10 cellular contexts compared by ENCODE assay signal in the genomic region with DNA sequence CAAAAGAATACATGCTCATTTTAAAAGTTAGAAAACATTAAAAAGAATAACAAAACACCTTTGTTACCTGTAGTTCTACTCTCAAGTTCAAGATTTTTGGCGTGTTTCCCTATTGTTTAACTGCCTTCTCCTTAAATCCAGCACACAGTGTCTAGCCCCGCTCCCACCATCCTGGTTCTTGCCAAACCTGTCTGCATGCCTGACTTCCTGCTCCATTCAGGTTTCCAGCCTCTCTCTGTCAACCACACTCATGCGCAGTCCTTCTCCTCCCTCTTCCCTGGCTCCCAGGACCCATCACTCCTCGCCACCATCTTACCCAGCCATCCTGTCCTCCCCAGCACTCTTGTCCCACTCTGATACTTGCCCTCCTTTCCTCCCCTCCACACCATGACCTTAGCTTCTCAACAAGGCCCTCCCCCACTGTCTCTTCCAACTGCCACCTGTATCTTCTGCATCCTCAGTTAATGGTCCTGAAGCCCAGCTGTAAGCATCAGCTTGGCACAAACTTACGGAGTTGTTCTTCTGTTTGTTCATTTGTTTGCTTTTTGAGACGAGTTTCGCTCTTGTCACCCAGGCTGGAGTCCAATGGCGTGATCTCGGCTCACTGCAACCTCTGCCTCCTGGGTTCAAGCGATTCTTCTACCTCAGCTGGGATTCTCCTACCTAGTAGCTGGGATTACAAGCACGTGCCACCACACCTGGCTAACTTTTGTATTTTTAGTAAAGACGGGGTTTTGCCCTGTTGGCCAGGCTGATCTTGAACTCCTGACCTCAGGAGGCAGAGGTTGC. TPM values are rescaled to one million over a fixed set of nuclear protein-coding genes. Genes with fewer than 3 reads are reported as not detected.
A peak's percentile ranks its signal among the peaks of the same experiment; 100 is the strongest.
DNase-seq lines count a peak whose midpoint lies in the region; ATAC-seq and TF ChIP-seq lines count a peak whose summit lies in the region.
"Had no signal": no experiment of that assay in that cellular context is flagged by ENCODE, and none has a peak within 500 bp of the region (broad histone marks: within the 10 kb centered on the region; RNA-seq: fewer than 3 reads in every experiment).

No MANE protein-coding gene starts in this region.

- no peak for TF ChIP-seq POLR2A in Peyer's patch (IDR thresholded peaks at IDR 0.05)

- H3K27ac ChIP-seq in BLaER1 = 0 out of 2 replicates have a peak overlapping the region, but pooled peaks have one; percentile 35
- peak overlapping the region; percentile 29 for H3K27ac ChIP-seq in colonic mucosa
- H3K27ac ChIP-seq in mucosa of rectum (ENCODE audit: low read depth in 2 of 2, low read length in 2 of 2) = peak overlapping the region; percentile 66 to 71
- H3K27ac ChIP-seq in Peyer's patch = peak overlapping the region in 1 of 4 donors; percentile 23

- peaks cover 82% of the 10 kb centered on the region for H3K4me1 ChIP-seq in BLaER1
- peaks cover 12% of the 10 kb centered on the region for H3K4me1 ChIP-seq in colonic mucosa
- H3K4me1 ChIP-seq in mucosa of rectum (ENCODE audit: control insufficient read depth in 2 of 2, insufficient read depth in 2 of 2, low read length in 2 of 2) = peaks cover 22 to 44% of the 10 kb centered on the region in 2 donors
- peaks cover 0 to 13% (median 3%) of the 10 kb centered on the region in 4 donors for H3K4me1 ChIP-seq in Peyer's patch

- intact Hi-C loops in colonic mucosa (cut with DNase I) = no loop called here

- H3K9me3 ChIP-seq in BLaER1 (no peaks in the 10 kb centered on the region), colonic mucosa (no peaks in the 10 kb centered on the region), mucosa of rectum (ENCODE audit: control insufficient read depth in 2 of 2, low read length in 2 of 2) (no peaks in the 10 kb centered on the region), Peyer's patch (no peaks in the 10 kb centered on the region)

- H4K20me1 ChIP-seq in BLaER1 = no peaks in the 10 kb centered on the region

- no peaks in the 10 kb centered on the region for H3K36me3 ChIP-seq in BLaER1
- no peaks in the 10 kb centered on the region for H3K36me3 ChIP-seq in colonic mucosa
- H3K36me3 ChIP-seq in mucosa of rectum (ENCODE audit: control insufficient read depth in 2 of 2, insufficient read depth in 2 of 2, low read length in 2 of 2) = no peaks in the 10 kb centered on the region
- H3K36me3 ChIP-seq in Peyer's patch = no peaks in the 10 kb centered on the region

- H3K9ac ChIP-seq in BLaER1 (no peak overlapping the region), colonic mucosa (ENCODE audit: low read depth in 2 of 2, low read length in 2 of 2) (peak overlapping the region in 1 of 2 donors; percentile 66), mucosa of rectum (ENCODE audit: low read depth in 1 of 2, low read length in 2 of 2) (peak overlapping the region; percentile 5 to 26)

- peak overlapping the region; percentile 86 for H3K4me2 ChIP-seq in BLaER1

- DNase-seq in NCI-H2029 (lab: John Stamatoyannopoulos, UW) (peak; percentile 66), colonic mucosa (peak; percentile 76), activated gamma-delta T cell (lab: John Stamatoyannopoulos, UW) (no peak), NCI-H1436 (lab: John Stamatoyannopoulos, UW) (no peak), Peyer's patch (no peak)
- DNase-seq: activated CD4-positive, alpha-beta T cell treated with anti-CD3 and anti-CD28 coated beads for 4 hours; NCI-H1105 had no signal

- no peak for ATAC-seq in HG03159 (IDR thresholded peaks at IDR 0.05; ENCODE audit: unreplicated experiment)

- TF ChIP-seq CTCF in colonic mucosa (IDR thresholded peaks at IDR 0.05) (no peak), Peyer's patch (IDR thresholded peaks at IDR 0.05) (no peak)

- H3K27me3 ChIP-seq in BLaER1 = no peaks in the 10 kb centered on the region
- no peaks in the 10 kb centered on the region for H3K27me3 ChIP-seq in colonic mucosa
- no peaks in the 10 kb centered on the region for H3K27me3 ChIP-seq in mucosa of rectum (ENCODE audit: control insufficient read depth in 2 of 2, insufficient read depth in 2 of 2, low read length in 2 of 2)
- H3K27me3 ChIP-seq in Peyer's patch = no peaks in the 10 kb centered on the region

- H3K4me3 ChIP-seq in BLaER1 = no peak overlapping the region
- H3K4me3 ChIP-seq in colonic mucosa = no peak overlapping the region
- no peak overlapping the region for H3K4me3 ChIP-seq in mucosa of rectum (ENCODE audit: low read length in 2 of 2)
- H3K4me3 ChIP-seq in Peyer's patch = no peak overlapping the region

RNA-seq across cellular contexts. Expression of gene MYH9, which starts 7.5 kb away (rescaled TPM):
- 100 to 1,000 TPM; 711 to 719 TPM for total RNA-seq in colonic mucosa
- 100 to 1,000 TPM; 337 to 553 (median 433) TPM for total RNA-seq in Peyer's patch

Comparison
In these comparisons a context has a peak if more than half of its experiments do, and no peak if none do; other contexts are left out.
1. DNase-seq: peak in NCI-H2029 (single experiment) and colonic mucosa (single experiment); none in activated gamma-delta T cell (single experiment), NCI-H1436 (single experiment) and Peyer's patch (0 of 3).